In genomic region chr6:38319259-38320255, GRCh38 we compare ENCODE assay signal across 1 cellular context.
TF ChIP-seq lines count a peak whose summit lies in the region.

No MANE protein-coding gene starts in this region.

TF ChIP-seq in WTC11, 78 proteins besides CTCF, POLR2A, EP300 and RAD21 (continued from another document):
- TF ChIP-seq, protein P1, sequence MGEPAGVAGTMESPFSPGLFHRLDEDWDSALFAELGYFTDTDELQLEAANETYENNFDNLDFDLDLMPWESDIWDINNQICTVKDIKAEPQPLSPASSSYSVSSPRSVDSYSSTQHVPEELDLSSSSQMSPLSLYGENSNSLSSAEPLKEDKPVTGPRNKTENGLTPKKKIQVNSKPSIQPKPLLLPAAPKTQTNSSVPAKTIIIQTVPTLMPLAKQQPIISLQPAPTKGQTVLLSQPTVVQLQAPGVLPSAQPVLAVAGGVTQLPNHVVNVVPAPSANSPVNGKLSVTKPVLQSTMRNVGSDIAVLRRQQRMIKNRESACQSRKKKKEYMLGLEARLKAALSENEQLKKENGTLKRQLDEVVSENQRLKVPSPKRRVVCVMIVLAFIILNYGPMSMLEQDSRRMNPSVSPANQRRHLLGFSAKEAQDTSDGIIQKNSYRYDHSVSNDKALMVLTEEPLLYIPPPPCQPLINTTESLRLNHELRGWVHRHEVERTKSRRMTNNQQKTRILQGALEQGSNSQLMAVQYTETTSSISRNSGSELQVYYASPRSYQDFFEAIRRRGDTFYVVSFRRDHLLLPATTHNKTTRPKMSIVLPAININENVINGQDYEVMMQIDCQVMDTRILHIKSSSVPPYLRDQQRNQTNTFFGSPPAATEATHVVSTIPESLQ (CRISPR knock-in tag; IDR thresholded peaks at IDR 0.05) = no peak
- TF ChIP-seq ATF2 (CRISPR knock-in tag; IDR thresholded peaks at IDR 0.05; ENCODE audit: borderline replicate concordance, low read depth) = no peak
- TF ChIP-seq, protein P2, sequence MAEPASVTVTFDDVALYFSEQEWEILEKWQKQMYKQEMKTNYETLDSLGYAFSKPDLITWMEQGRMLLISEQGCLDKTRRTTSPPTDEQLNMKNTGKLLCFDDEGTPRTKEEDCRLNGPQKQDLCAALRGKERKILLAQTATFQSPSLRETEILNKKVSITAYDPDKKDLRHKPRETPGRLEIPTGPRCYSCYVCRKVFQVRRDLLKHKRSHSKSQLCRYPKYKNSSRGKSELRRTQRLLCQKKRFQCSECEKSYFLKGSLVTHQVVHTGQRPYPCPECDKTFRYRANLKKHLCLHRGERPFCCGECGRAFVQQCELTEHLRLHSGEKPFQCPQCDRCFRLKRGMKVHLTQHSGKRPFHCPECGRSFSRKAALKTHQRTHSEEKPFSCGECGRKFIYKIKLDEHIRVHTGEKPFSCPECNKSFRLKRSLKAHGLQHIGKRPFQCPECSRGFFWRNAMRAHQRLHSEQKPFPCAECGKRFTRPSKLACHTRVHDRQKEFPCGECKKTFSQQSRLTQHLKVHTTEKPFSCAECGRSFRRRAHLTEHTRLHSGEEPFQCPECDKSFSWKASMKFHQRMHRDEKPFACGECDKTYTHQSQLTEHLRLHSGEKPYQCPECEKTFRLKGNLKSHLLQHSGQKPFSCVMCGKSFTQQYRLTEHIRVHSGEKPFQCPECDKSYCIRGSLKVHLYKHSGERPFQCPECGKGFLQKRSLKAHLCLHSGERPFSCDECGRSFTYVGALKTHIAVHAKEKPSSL (CRISPR knock-in tag; conservative IDR thresholded peaks at IDR 0.05) = no peak
- TF ChIP-seq ZNF263 (CRISPR knock-in tag; IDR thresholded peaks at IDR 0.05; ENCODE audit: low read depth) = no peak
- no peak for TF ChIP-seq ZNF232 (CRISPR knock-in tag; IDR thresholded peaks at IDR 0.05)
- no peak for TF ChIP-seq TP53 (CRISPR knock-in tag; IDR thresholded peaks at IDR 0.05)
- TF ChIP-seq CREB1 (CRISPR knock-in tag; IDR thresholded peaks at IDR 0.05) = no peak
- TF ChIP-seq, protein P3, sequence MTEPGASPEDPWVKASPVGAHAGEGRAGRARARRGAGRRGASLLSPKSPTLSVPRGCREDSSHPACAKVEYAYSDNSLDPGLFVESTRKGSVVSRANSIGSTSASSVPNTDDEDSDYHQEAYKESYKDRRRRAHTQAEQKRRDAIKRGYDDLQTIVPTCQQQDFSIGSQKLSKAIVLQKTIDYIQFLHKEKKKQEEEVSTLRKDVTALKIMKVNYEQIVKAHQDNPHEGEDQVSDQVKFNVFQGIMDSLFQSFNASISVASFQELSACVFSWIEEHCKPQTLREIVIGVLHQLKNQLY (CRISPR knock-in tag; IDR thresholded peaks at IDR 0.05) = no peak
- no peak for TF ChIP-seq CREM (CRISPR knock-in tag; IDR thresholded peaks at IDR 0.05)
- TF ChIP-seq GABPB1 (CRISPR knock-in tag; IDR thresholded peaks at IDR 0.05) = no peak
- TF ChIP-seq ZNF281 (CRISPR knock-in tag; IDR thresholded peaks at IDR 0.05) = no peak
